In the genomic region with DNA sequence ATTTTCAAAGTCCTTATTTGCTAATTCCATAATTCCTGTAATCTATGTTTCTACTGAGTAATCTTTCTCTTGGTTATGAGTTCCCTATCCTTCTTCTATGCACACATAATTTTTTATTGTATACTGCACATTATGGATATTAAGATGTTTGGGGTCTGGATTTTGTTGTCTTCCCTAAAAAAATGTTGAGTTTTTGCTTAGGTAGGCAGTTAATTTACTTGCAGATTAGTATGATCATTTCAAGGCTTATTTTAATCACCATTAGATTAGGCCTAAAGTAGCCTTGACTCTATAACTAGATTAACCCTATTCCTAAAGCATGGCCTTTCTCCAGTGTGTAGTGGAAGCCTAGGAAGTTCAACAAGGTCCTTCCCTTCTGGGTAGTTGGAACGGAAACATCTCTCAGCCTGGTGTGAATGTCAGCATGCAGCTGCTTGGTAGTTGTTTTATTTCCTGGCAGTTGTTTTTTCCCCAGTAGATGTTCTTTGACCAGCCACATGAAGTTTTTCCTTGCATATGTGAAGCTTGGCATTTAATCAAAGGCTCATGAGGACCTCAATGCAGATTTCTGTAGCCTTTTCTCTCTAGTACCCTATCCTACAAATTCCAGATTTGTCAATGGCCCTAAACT, we compare ENCODE assay signal across 33 cellular contexts.
"Had no signal": no experiment of that assay in that cellular context is flagged by ENCODE, and none has a peak within 500 bp of the region (broad histone marks: within the 10 kb centered on the region; RNA-seq: fewer than 3 reads in every experiment).

No MANE protein-coding gene starts in this region.

- H3K4me1 Mint-ChIP-seq: activated B cell treated with CpG ODN at 0.5 μM for 24 hours; activated naive CD4-positive, alpha-beta T cell treated with anti-CD3 and anti-CD28 coated beads, Interleukin-2, amount 50 U/mL, for 24 hours; activated naive CD8-positive, alpha-beta T cell treated with anti-CD3 and anti-CD28 coated beads for 36 hours; activated naive CD8-positive, alpha-beta T cell treated with anti-CD3 and anti-CD28 coated beads, Interleukin-2, amount 50 U/mL, for 24 hours; activated T-helper 17 cell treated with anti-CD3 and anti-CD28 coated beads, Interleukin-2, amount 50 U/mL, for 72 hours; T-helper 17 cell had no signal

- H3K36me3 ChIP-seq: adrenal gland, esophagus squamous epithelium, gastroesophageal sphincter, WERI-Rb-1 had no signal

- H3K9me3 ChIP-seq: adrenal gland, body of pancreas had no signal

- H3K9me3 Mint-ChIP-seq: activated naive CD4-positive, alpha-beta T cell treated with anti-CD3 and anti-CD28 coated beads, Interleukin-2, amount 50 U/mL, for 24 hours had no signal

- FAIRE-seq: colon had no signal

- H3K27me3 ChIP-seq: adrenal gland, body of pancreas, dorsolateral prefrontal cortex, esophagus squamous epithelium, gastroesophageal sphincter had no signal

- H3K4me3 Mint-ChIP-seq: activated B cell treated with CpG ODN at 0.5 μM for 24 hours; activated CD8-positive, alpha-beta T cell treated with anti-CD3 and anti-CD28 coated beads for 36 hours; activated naive CD4-positive, alpha-beta T cell treated with anti-CD3 and anti-CD28 coated beads for 36 hours; activated naive CD4-positive, alpha-beta T cell treated with anti-CD3 and anti-CD28 coated beads, Interleukin-2, amount 50 U/mL, for 24 hours; activated naive CD8-positive, alpha-beta T cell treated with anti-CD3 and anti-CD28 coated beads for 36 hours; activated naive CD8-positive, alpha-beta T cell treated with anti-CD3 and anti-CD28 coated beads, Interleukin-2, amount 50 U/mL, for 24 hours; activated T-cell treated with anti-CD3 and anti-CD28 coated beads, Interleukin-2, amount 50 U/mL, for 4 hours; activated T-helper 17 cell treated with anti-CD3 and anti-CD28 coated beads, Interleukin-2, amount 50 U/mL, for 72 hours; endodermal cell; T-helper 17 cell; T-helper 2 cell treated with Interferon-gamma antibody and Interleukin-4, amounts not matched to agents 5 μg/mL and 100 μg/mL, for 36 hours had no signal

- H3K4me3 ChIP-seq: adrenal gland, body of pancreas, dorsolateral prefrontal cortex, esophagus squamous epithelium, gastroesophageal sphincter had no signal

- H3K27ac Mint-ChIP-seq: activated B cell treated with CpG ODN at 0.5 μM for 24 hours; activated CD8-positive, alpha-beta T cell treated with anti-CD3 and anti-CD28 coated beads for 36 hours; activated naive CD4-positive, alpha-beta T cell treated with anti-CD3 and anti-CD28 coated beads for 36 hours; activated naive CD4-positive, alpha-beta T cell treated with anti-CD3 and anti-CD28 coated beads, Interleukin-2, amount 50 U/mL, for 24 hours; activated naive CD8-positive, alpha-beta T cell treated with anti-CD3 and anti-CD28 coated beads for 36 hours; activated naive CD8-positive, alpha-beta T cell treated with anti-CD3 and anti-CD28 coated beads, Interleukin-2, amount 50 U/mL, for 24 hours; activated T-helper 17 cell treated with anti-CD3 and anti-CD28 coated beads, Interleukin-2, amount 50 U/mL, for 72 hours; endodermal cell; T-helper 17 cell; T-helper 2 cell treated with Interferon-gamma antibody and Interleukin-4, amounts not matched to agents 5 μg/mL and 100 μg/mL, for 36 hours had no signal

- H3K27ac ChIP-seq: adrenal gland, body of pancreas, dorsolateral prefrontal cortex, epithelial cell of prostate, esophagus squamous epithelium, gastroesophageal sphincter, WERI-Rb-1 had no signal

- ATAC-seq: activated CD4-positive, CD25-positive, alpha-beta regulatory T cell treated with anti-CD3 and anti-CD28 coated beads, Interleukin-2, amount 50 U/mL, for 24 hours; activated CD8-positive, alpha-beta T cell treated with anti-CD3 and anti-CD28 coated beads for 36 hours; activated naive CD8-positive, alpha-beta T cell treated with anti-CD3 and anti-CD28 coated beads, Interleukin-2, amount 50 U/mL, for 24 hours; activated T-cell treated with anti-CD3 and anti-CD28 coated beads, Interleukin-2, amount 50 U/mL, for 4 hours; activated T-helper 17 cell treated with anti-CD3 and anti-CD28 coated beads, Interleukin-2, amount 50 U/mL, for 72 hours; body of pancreas; gastroesophageal sphincter; T-helper 17 cell had no signal

- H3K4me1 ChIP-seq: adrenal gland, body of pancreas, esophagus squamous epithelium, gastroesophageal sphincter had no signal

- DNase-seq: activated B cell treated with CpG ODN at 0.5 μM for 24 hours; activated CD4-positive, alpha-beta T cell treated with anti-CD3 and anti-CD28 coated beads for 48 hours; activated CD4-positive, alpha-beta T cell treated with anti-CD3 and anti-CD28 coated beads, Interleukin-2, amount 50 U/mL, for 1 hour; activated CD4-positive, alpha-beta T cell treated with anti-CD3 and anti-CD28 coated beads, Interleukin-2, amount 50 U/mL, for 48 hours; activated CD8-positive, alpha-beta memory T cell treated with anti-CD3 and anti-CD28 coated beads for 24 hours; activated CD8-positive, alpha-beta T cell treated with anti-CD3 and anti-CD28 coated beads for 36 hours; activated effector memory CD4-positive, alpha-beta T cell treated with anti-CD3 and anti-CD28 coated beads, Interleukin-2, amount 50 U/mL, for 16 hours; activated naive CD4-positive, alpha-beta T cell treated with anti-CD3 and anti-CD28 coated beads for 36 hours; activated naive CD8-positive, alpha-beta T cell treated with anti-CD3 and anti-CD28 coated beads for 36 hours; activated naive CD8-positive, alpha-beta T cell treated with anti-CD3 and anti-CD28 coated beads, Interleukin-2, amount 50 U/mL, for 24 hours; activated T-cell treated with anti-CD3 and anti-CD28 coated beads, Interleukin-2, amount 50 U/mL, for 4 hours; adrenal gland; amygdala; aorta; body of pancreas; caudate nucleus; cortex of kidney; dorsolateral prefrontal cortex; effector memory CD4-positive, alpha-beta T cell; endodermal cell; esophagus squamous epithelium; foreskin melanocyte; T-helper 1 cell; T-helper 17 cell; T1000; WERI-Rb-1 had no signal

- H3K36me3 Mint-ChIP-seq: activated naive CD4-positive, alpha-beta T cell treated with anti-CD3 and anti-CD28 coated beads, Interleukin-2, amount 50 U/mL, for 24 hours had no signal
